In genomic region chr4:10732235-10732975, GRCh38 we compare ENCODE assay signal across 16 cellular contexts.
A peak's percentile ranks its signal among the peaks of the same experiment; 100 is the strongest.
DNase-seq lines count a peak whose midpoint lies in the region; ATAC-seq and TF ChIP-seq lines count a peak whose summit lies in the region.
"Had no signal": no experiment of that assay in that cellular context is flagged by ENCODE, and none has a peak within 500 bp of the region (broad histone marks: within the 10 kb centered on the region; RNA-seq: fewer than 3 reads in every experiment).

No MANE protein-coding gene starts in this region.

- no peaks in the 10 kb centered on the region for H3K27me3 Mint-ChIP-seq in activated naive CD8-positive, alpha-beta T cell treated with anti-CD3 and anti-CD28 coated beads, Interleukin-2, amount 50 U/mL, for 24 hours

- in situ Hi-C loops in GM13977 (cut with MboI; ENCODE audit: low pct_unique_long_range_greater_than_20kb, low sequenced_read_pairs, unreplicated experiment): loop anchor here (25.0 kb wide), 1 partner anchor 680 kb away; no protein-coding TSS in a partner anchor

- H3K9me3 Mint-ChIP-seq in activated naive CD8-positive, alpha-beta T cell treated with anti-CD3 and anti-CD28 coated beads, Interleukin-2, amount 50 U/mL, for 24 hours: peaks cover 6% of the 10 kb centered on the region
- H3K9me3 Mint-ChIP-seq: naive thymus-derived CD8-positive, alpha-beta T cell had no signal

- H3K36me3 Mint-ChIP-seq in activated naive CD8-positive, alpha-beta T cell treated with anti-CD3 and anti-CD28 coated beads, Interleukin-2, amount 50 U/mL, for 24 hours (ENCODE audit: low read depth): peaks cover 17% of the 10 kb centered on the region
- H3K36me3 Mint-ChIP-seq: CD4-positive, alpha-beta memory T cell; naive thymus-derived CD8-positive, alpha-beta T cell had no signal

- ATAC-seq in GM18502 (IDR thresholded peaks at IDR 0.05; ENCODE audit: poor library complexity, unreplicated experiment): peak; percentile 34
- peak; percentile 33 for ATAC-seq in HG03378 (IDR thresholded peaks at IDR 0.05; ENCODE audit: unreplicated experiment)
- peak; percentile 14 for ATAC-seq in activated naive CD8-positive, alpha-beta T cell treated with anti-CD3 and anti-CD28 coated beads, Interleukin-2, amount 50 U/mL, for 24 hours
- no peak for ATAC-seq in GM18498 (IDR thresholded peaks at IDR 0.05; ENCODE audit: unreplicated experiment)
- ATAC-seq: left lobe of liver; naive thymus-derived CD8-positive, alpha-beta T cell; right lobe of liver had no signal

- DNase-seq in DMS53 (lab: John Stamatoyannopoulos, UW) (peak; percentile 59), GM13977 (ENCODE audit: low spot score) (no peak), NCI-H187 treated with DMSO at 0.1 percent for 48 hours (lab: John Stamatoyannopoulos, UW) (no peak), NCI-H748 (lab: John Stamatoyannopoulos, UW; ENCODE audit: unreplicated experiment) (no peak)
- peak; percentile 40 for DNase-seq in activated naive CD8-positive, alpha-beta T cell treated with anti-CD3 and anti-CD28 coated beads, Interleukin-2, amount 50 U/mL, for 24 hours
- DNase-seq: CD4-positive, alpha-beta memory T cell; erythroblast; GOT3; MG63; naive thymus-derived CD8-positive, alpha-beta T cell; NCI-H2171 treated with DMSO at 0.1 percent for 48 hours; right lobe of liver had no signal

- no peak for TF ChIP-seq CTCF in GM13977 (IDR thresholded peaks at IDR 0.05; ENCODE audit: extremely low read depth, insufficient read depth, missing control alignments)

- H3K4me1 Mint-ChIP-seq in activated naive CD8-positive, alpha-beta T cell treated with anti-CD3 and anti-CD28 coated beads, Interleukin-2, amount 50 U/mL, for 24 hours: peaks cover 85% of the 10 kb centered on the region

- peak overlapping the region; percentile 99 for H3K27ac Mint-ChIP-seq in activated naive CD8-positive, alpha-beta T cell treated with anti-CD3 and anti-CD28 coated beads, Interleukin-2, amount 50 U/mL, for 24 hours

- H3K4me3 Mint-ChIP-seq in activated naive CD8-positive, alpha-beta T cell treated with anti-CD3 and anti-CD28 coated beads, Interleukin-2, amount 50 U/mL, for 24 hours: peak overlapping the region; percentile 58
- H3K4me3 Mint-ChIP-seq: naive thymus-derived CD8-positive, alpha-beta T cell had no signal

Comparison
In these comparisons a context has a peak if more than half of its experiments do, and no peak if none do; other contexts are left out.
1. DNase-seq: peak in DMS53 (single experiment) and activated naive CD8-positive, alpha-beta T cell treated with anti-CD3 and anti-CD28 coated beads, Interleukin-2, amount 50 U/mL, for 24 hours (single experiment); none in GM13977 (single experiment), NCI-H187 treated with DMSO at 0.1 percent for 48 hours (single experiment) and NCI-H748 (single experiment).